ENCODE assay signal across 8 cellular contexts in genomic region chr3:142022381-142022780, GRCh38.
DNase-seq lines count a peak whose midpoint lies in the region; ATAC-seq and TF ChIP-seq lines count a peak whose summit lies in the region.

No MANE protein-coding gene starts in this region.

- H3K27me3 ChIP-seq in CD8-positive, alpha-beta T cell (ENCODE audit: insufficient read depth, low read length), result no peaks in the 10 kb centered on the region
- no peaks in the 10 kb centered on the region for H3K27me3 ChIP-seq in mammary epithelial cell (ENCODE audit: insufficient read depth, low read length)
- H3K27me3 ChIP-seq in transverse colon, result no peaks in the 10 kb centered on the region

- no peak for DNase-seq in CD8-positive, alpha-beta T cell
- DNase-seq in OCI-M1 (lab: John Stamatoyannopoulos, UW), result peak; percentile 95
- peak; percentile 5 for DNase-seq in left kidney (ENCODE audit: low read depth, low spot score)
- DNase-seq in mammary epithelial cell, result no peak
- no peak for DNase-seq in SHP77 treated with DMSO at 0.1 percent for 48 hours (lab: John Stamatoyannopoulos, UW)
- no peak for DNase-seq in transverse colon

- H3K4me1 ChIP-seq in CD8-positive, alpha-beta T cell (ENCODE audit: insufficient read depth, low read length), result peaks cover 6% of the 10 kb centered on the region
- H3K4me1 ChIP-seq in mammary epithelial cell (ENCODE audit: insufficient read depth, low read length), result peaks cover 7% of the 10 kb centered on the region
- peaks cover 3 to 20% (median 9%) of the 10 kb centered on the region in 4 donors for H3K4me1 ChIP-seq in transverse colon

- in situ Hi-C loops in mammary epithelial cell (cut with MboI; ENCODE audit: low sequenced_read_pairs in 2 of 2), result no loop called here
- in situ Hi-C loops in transverse colon (cut with MboI; ENCODE audit: low pct_ligation_motif_present in 1 of 4, low pct_unique_long_range_greater_than_20kb in 1 of 4, low sequenced_read_pairs in 3 of 4), result no loop called here

- no peak overlapping the region for H3K4me2 ChIP-seq in mammary epithelial cell (ENCODE audit: insufficient read depth, low read depth, low read length)

- no peak overlapping the region for H3K4me3 Mint-ChIP-seq in CD8-positive, alpha-beta T cell

- H3K27ac Mint-ChIP-seq in CD8-positive, alpha-beta T cell, result no peak overlapping the region

- no peak for TF ChIP-seq CTCF in CD8-positive, alpha-beta T cell (IDR thresholded peaks at IDR 0.05)
- TF ChIP-seq CTCF in mammary epithelial cell (conservative IDR thresholded peaks at IDR 0.05 in 1 of 2, IDR thresholded peaks at IDR 0.05 in 1 of 2; ENCODE audit: extremely low read depth in 1 of 2, insufficient read depth in 1 of 2, low read depth in 1 of 2, low read length in 2 of 2) (no peak), transverse colon (IDR thresholded peaks at IDR 0.05) (peak in 1 of 5 experiments; percentile 19)

- H3K27ac ChIP-seq in CD8-positive, alpha-beta T cell (ENCODE audit: low read depth, low read length), result no peak overlapping the region
- H3K27ac ChIP-seq in mammary epithelial cell (ENCODE audit: insufficient read depth, low read depth, low read length) (no peak overlapping the region), transverse colon (no peak overlapping the region)

- H3K36me3 ChIP-seq in CD8-positive, alpha-beta T cell (ENCODE audit: insufficient read depth, low read length), result no peaks in the 10 kb centered on the region
- H3K36me3 ChIP-seq in mammary epithelial cell (ENCODE audit: insufficient read depth, low read length), result no peaks in the 10 kb centered on the region
- H3K36me3 ChIP-seq in transverse colon, result no peaks in the 10 kb centered on the region

- H3K27me3 Mint-ChIP-seq in CD8-positive, alpha-beta T cell (ENCODE audit: low read depth), result no peaks in the 10 kb centered on the region

- TF ChIP-seq POLR2A in transverse colon (IDR thresholded peaks at IDR 0.05), result no peak

- peaks cover 13% of the 10 kb centered on the region for H3K36me3 Mint-ChIP-seq in CD8-positive, alpha-beta T cell

- H3K9me3 Mint-ChIP-seq in CD8-positive, alpha-beta T cell, result no peaks in the 10 kb centered on the region

- H2AFZ ChIP-seq in mammary epithelial cell (ENCODE audit: low read depth, low read length), result no peak overlapping the region

- dilution Hi-C loops in mammary epithelial cell (cut with HindIII; ENCODE audit: low sequenced_read_pairs), result no loop called here

- CTCF ChIA-PET in CD8-positive, alpha-beta T cell (lab: Charles Lee), result no interaction called here
- CTCF ChIA-PET in mammary epithelial cell (lab: Charles Lee; ENCODE audit: low non-redundant PET), result no interaction called here

- H3K9me3 ChIP-seq in CD8-positive, alpha-beta T cell (ENCODE audit: low read length), result no peaks in the 10 kb centered on the region
- H3K9me3 ChIP-seq in mammary epithelial cell (replicated peaks; ENCODE audit: insufficient read depth, low read length) (no peaks in the 10 kb centered on the region), transverse colon (no peaks in the 10 kb centered on the region)

- POLR2A ChIA-PET in CD8-positive, alpha-beta T cell (lab: Charles Lee), result interaction anchor here (0.8 kb wide), 1 partner anchor 91 kb away, joined by 4 read pairs; no protein-coding TSS in a partner anchor

- no TSS peak for BruUV-seq in mammary epithelial cell (replicated peaks; lab: Mats Ljungman, UMichigan)

- H3K4me3 ChIP-seq in CD8-positive, alpha-beta T cell (ENCODE audit: low read depth, low read length), result no peak overlapping the region
- H3K4me3 ChIP-seq in mammary epithelial cell (replicated peaks in 1 of 3; ENCODE audit: insufficient read depth in 1 of 3, low read depth in 2 of 3, low read length in 3 of 3), result no peak overlapping the region
- no peak overlapping the region for H3K4me3 ChIP-seq in transverse colon

- ATAC-seq in CD8-positive, alpha-beta T cell, result peak; percentile 38
- ATAC-seq in GM18870 (IDR thresholded peaks at IDR 0.05; ENCODE audit: unreplicated experiment) (peak; percentile 78), HG03066 (IDR thresholded peaks at IDR 0.05; ENCODE audit: low read depth, unreplicated experiment) (peak; percentile 57)

- H3K4me1 Mint-ChIP-seq in CD8-positive, alpha-beta T cell (ENCODE audit: low read depth), result peaks cover 25% of the 10 kb centered on the region

- no peaks in the 10 kb centered on the region for H3K79me2 ChIP-seq in mammary epithelial cell (ENCODE audit: insufficient read depth, low read length)

- WGBS in mammary epithelial cell (ENCODE audit: low coverage, missing lambda C conversion rate), result 100% methylated on average over 1 of the region's 1 CpG
- WGBS in transverse colon (ENCODE audit: low coverage in 1 of 2), 2 donors, result 63 to 65% methylated on average over 1 of the region's 1 CpG

- no peak overlapping the region for H3K9ac ChIP-seq in mammary epithelial cell (ENCODE audit: insufficient read depth, low read length)

- intact Hi-C loops in CD8-positive, alpha-beta T cell (cut with DNase I, micrococcal nuclease), result no loop called here
- intact Hi-C loops in mammary epithelial cell (cut with micrococcal nuclease) (loop anchor here (1.0 kb wide), 1 partner anchor 258 kb away; no protein-coding TSS in a partner anchor), transverse colon (cut with DNase I; ENCODE audit: low total_unique reads) (no loop called here)

- no peaks in the 10 kb centered on the region for H4K20me1 ChIP-seq in mammary epithelial cell (ENCODE audit: insufficient read depth, low read length)

- no peak for TF ChIP-seq EP300 in transverse colon (IDR thresholded peaks at IDR 0.05; ENCODE audit: low read depth)

Comparison
In these comparisons a context has a peak if more than half of its experiments do, and no peak if none do; other contexts are left out.
1. DNase-seq: peak in OCI-M1 (single experiment) and left kidney (single experiment); none in CD8-positive, alpha-beta T cell (0 of 7), mammary epithelial cell (single experiment), SHP77 treated with DMSO at 0.1 percent for 48 hours (single experiment) and transverse colon (single experiment).
2. Peak in every context shown above with its lines, with median percentiles within 50 percentile points of each other: ATAC-seq.